ENCODE assay signal across 12 cellular contexts in the genomic region with DNA sequence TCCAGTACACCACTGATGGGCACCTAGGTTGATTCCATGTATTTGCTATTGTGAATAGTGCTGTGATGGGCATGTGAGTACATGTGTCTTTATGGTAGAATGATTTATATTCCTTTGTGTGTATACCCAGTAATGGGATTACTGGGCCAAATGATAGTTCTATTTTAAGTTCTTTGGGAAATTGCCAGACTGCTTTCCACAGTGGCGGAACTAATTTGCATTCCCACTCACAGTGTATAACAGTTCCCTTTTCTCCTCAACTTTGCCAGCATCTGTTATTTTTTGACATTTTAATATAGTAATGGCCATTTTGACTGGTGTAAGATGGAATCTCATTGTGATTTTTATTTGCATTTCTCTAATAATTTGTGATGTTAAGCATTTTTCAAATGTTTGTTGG. TPM values are rescaled to one million over a fixed set of nuclear protein-coding genes. Genes with fewer than 3 reads are reported as not detected.
"Had no signal": no experiment of that assay in that cellular context is flagged by ENCODE, and none has a peak within 500 bp of the region (broad histone marks: within the 10 kb centered on the region; RNA-seq: fewer than 3 reads in every experiment).

No MANE protein-coding gene starts in this region.

- H3K4me1 ChIP-seq: breast epithelium, left lung, pancreas had no signal

- DNase-seq: activated CD4-positive, alpha-beta memory T cell treated with anti-CD3 and anti-CD28 coated beads for 36 hours; activated effector memory CD4-positive, alpha-beta T cell treated with anti-CD3 and anti-CD28 coated beads, Interleukin-2, amount 50 U/mL, for 16 hours; activated T-cell treated with anti-CD3 and anti-CD28 coated beads, Interleukin-2, amount 50 U/mL, for 4 hours; amygdala; left lung; pancreas; retina; tibial artery had no signal

- H3K36me3 ChIP-seq: breast epithelium, left lung, pancreas, vagina had no signal

- H3K4me3 ChIP-seq: breast epithelium, gastroesophageal sphincter, left lung, pancreas, smooth muscle cell, tibial artery, vagina had no signal

- H3K9me3 ChIP-seq: breast epithelium, pancreas, tibial artery, vagina had no signal

- H3K27me3 ChIP-seq: breast epithelium, gastroesophageal sphincter, left lung, pancreas, tibial artery, vagina had no signal

- ATAC-seq: activated T-cell treated with anti-CD3 and anti-CD28 coated beads, Interleukin-2, amount 50 U/mL, for 4 hours; gastroesophageal sphincter; left lung; pancreas had no signal

RNA-seq across cellular contexts. Expression of gene CC2D2A, which starts 25.9 kb away (rescaled TPM):
- total RNA-seq: activated CD4-positive, alpha-beta memory T cell treated with anti-CD3 and anti-CD28 coated beads for 36 hours had no signal
